In the genomic region with DNA sequence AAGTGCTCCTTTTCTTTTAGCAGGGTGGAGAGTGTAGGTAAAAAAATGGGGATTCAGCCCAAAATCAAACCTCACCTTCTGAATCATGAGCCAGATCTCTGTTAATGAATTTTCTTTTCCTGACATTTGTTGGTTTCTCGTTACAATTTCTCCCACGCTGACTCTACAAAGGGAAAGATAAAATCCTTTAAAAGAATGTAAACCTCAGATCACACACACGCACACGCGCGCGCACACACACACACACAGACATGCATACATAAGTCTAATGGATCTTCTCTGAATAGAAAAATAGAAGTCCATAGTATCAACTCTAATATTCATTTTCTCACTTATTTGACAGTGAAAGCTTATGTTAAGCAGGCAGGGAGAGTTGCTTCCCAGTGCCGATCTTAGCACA, we compare ENCODE assay signal across 9 cellular contexts. TPM values are rescaled to one million over a fixed set of nuclear protein-coding genes. Genes with fewer than 3 reads are reported as not detected.
A peak's percentile ranks its signal among the peaks of the same experiment; 100 is the strongest.
DNase-seq lines count a peak whose midpoint lies in the region; ATAC-seq and TF ChIP-seq lines count a peak whose summit lies in the region.
"Had no signal": no experiment of that assay in that cellular context is flagged by ENCODE, and none has a peak within 500 bp of the region (broad histone marks: within the 10 kb centered on the region; RNA-seq: fewer than 3 reads in every experiment).

No MANE protein-coding gene starts in this region.

- intact Hi-C loops in Caco-2 (cut with micrococcal nuclease; ENCODE audit: unreplicated experiment): no loop called here

- peak overlapping the region; percentile 59 for H3K9ac ChIP-seq in mesendoderm (ENCODE audit: low read length)

- H3K4me3 Mint-ChIP-seq in chondrocyte (ENCODE audit: unreplicated experiment): no peak overlapping the region
- no peak overlapping the region for H3K4me3 Mint-ChIP-seq in Caco-2 (ENCODE audit: unreplicated experiment)

- H3K79me2 ChIP-seq in mesendoderm (ENCODE audit: control insufficient read depth, insufficient read depth, low read length): no peaks in the 10 kb centered on the region

- BruUV-seq in Caco-2 (replicated peaks; lab: Mats Ljungman, UMichigan): no TSS peak

- H3K9me3 ChIP-seq in BE2C (no peaks in the 10 kb centered on the region), MG63 (no peaks in the 10 kb centered on the region), ectodermal cell (ENCODE audit: control insufficient read depth, low read length) (no peaks in the 10 kb centered on the region), Caco-2 (no peaks in the 10 kb centered on the region)

- POLR2A ChIA-PET in Caco-2 (lab: Charles Lee): no interaction called here

- no peak for ATAC-seq in GM18520 (IDR thresholded peaks at IDR 0.05; ENCODE audit: unreplicated experiment)

- H2BK120ac ChIP-seq in mesendoderm (ENCODE audit: low read depth, low read length): no peak overlapping the region

- H3K27ac Mint-ChIP-seq in chondrocyte (ENCODE audit: unreplicated experiment): no peak overlapping the region
- H3K27ac Mint-ChIP-seq in Caco-2 (ENCODE audit: unreplicated experiment): no peak overlapping the region

- H3K4ac ChIP-seq in mesendoderm (ENCODE audit: low read depth, low read length): peak overlapping the region; percentile 12

- peak overlapping the region; percentile 72 for H3K4me2 ChIP-seq in mesendoderm (ENCODE audit: low read length)

- H3K9me3 Mint-ChIP-seq in chondrocyte (ENCODE audit: low read depth): no peaks in the 10 kb centered on the region
- H3K9me3 Mint-ChIP-seq in Caco-2 (ENCODE audit: unreplicated experiment): no peaks in the 10 kb centered on the region

- H3K18ac ChIP-seq in mesendoderm (ENCODE audit: low read length): peak overlapping the region; percentile 60

- H3K79me1 ChIP-seq in mesendoderm (ENCODE audit: low read length): no peaks in the 10 kb centered on the region

- DNase-seq in BE2C (no peak), MG63 (peak; percentile 19), mesendoderm (peak; percentile 20), chondrocyte (ENCODE audit: low spot score) (no peak), AML-193 (lab: John Stamatoyannopoulos, UW) (no peak), Caco-2 (no peak)
- DNase-seq: GF-D8 had no signal

- no peak overlapping the region for H2AK5ac ChIP-seq in mesendoderm (ENCODE audit: low read length)

- no peaks in the 10 kb centered on the region for H3K4me1 Mint-ChIP-seq in chondrocyte (ENCODE audit: low read depth)
- no peaks in the 10 kb centered on the region for H3K4me1 Mint-ChIP-seq in Caco-2 (ENCODE audit: low read depth, unreplicated experiment)

- no peak overlapping the region for H4K8ac ChIP-seq in mesendoderm (ENCODE audit: low read depth, low read length)

- H4K5ac ChIP-seq in mesendoderm (ENCODE audit: low read length): no peak overlapping the region

- TF ChIP-seq CTCF in BE2C (IDR thresholded peaks at IDR 0.05; ENCODE audit: low read depth, low read length) (no peak), chondrocyte (IDR thresholded peaks at IDR 0.05) (no peak), Caco-2 (IDR thresholded peaks at IDR 0.05; ENCODE audit: insufficient read depth in 1 of 2, low read depth in 1 of 2, low read length in 1 of 2, severe bottlenecking in 1 of 2, unreplicated experiment in 1 of 2) (no peak)

- H3K4me1 ChIP-seq in BE2C (peaks cover 2% of the 10 kb centered on the region; the same call in 1 of the 2 replicates), ectodermal cell (ENCODE audit: control insufficient read depth, insufficient read depth, low read length) (peaks cover 17% of the 10 kb centered on the region), mesendoderm (ENCODE audit: control insufficient read depth, low read depth, low read length) (peaks cover 6% of the 10 kb centered on the region), Caco-2 (0 out of 2 replicates have a peak, but pooled peaks cover 3% of the 10 kb centered on the region)

- H3K36me3 ChIP-seq in BE2C: no peaks in the 10 kb centered on the region
- H3K36me3 ChIP-seq in MG63: no peaks in the 10 kb centered on the region; the same call in 1 of the 2 replicates
- no peaks in the 10 kb centered on the region for H3K36me3 ChIP-seq in ectodermal cell (ENCODE audit: control insufficient read depth, insufficient read depth, low read length)
- H3K36me3 ChIP-seq in mesendoderm (ENCODE audit: control insufficient read depth, insufficient read depth, low read length): no peaks in the 10 kb centered on the region
- no peaks in the 10 kb centered on the region for H3K36me3 ChIP-seq in Caco-2 (ENCODE audit: control insufficient read depth, insufficient read depth, low read length)

- H2BK15ac ChIP-seq in mesendoderm (replicated peaks; ENCODE audit: low read depth): no peak overlapping the region

- 5 to 17% methylated on average over 8 of the region's 8 CpGs for WGBS in ectodermal cell, 2 experiments
- no CpG with 5 or more reads among the region's 8 CpGs for WGBS in mesendoderm (ENCODE audit: extremely low coverage, insufficient coverage, low lambda C conversion rate)

- H3K23ac ChIP-seq in mesendoderm (ENCODE audit: low read length): no peak overlapping the region

- peak overlapping the region; percentile 77 for H3K56ac ChIP-seq in mesendoderm (ENCODE audit: low read length)

- no peak overlapping the region for H3K27ac ChIP-seq in ectodermal cell (ENCODE audit: insufficient read depth, low read depth, low read length, poor library complexity, severe bottlenecking)
- no peak overlapping the region for H3K27ac ChIP-seq in mesendoderm (ENCODE audit: low read depth, low read length)

- CTCF ChIA-PET in Caco-2 (lab: Charles Lee): no interaction called here

- H3K27me3 Mint-ChIP-seq in chondrocyte (ENCODE audit: low read depth) (no peaks in the 10 kb centered on the region), Caco-2 (ENCODE audit: insufficient read depth, unreplicated experiment) (peaks cover 8% of the 10 kb centered on the region)

- no peaks in the 10 kb centered on the region for H3K36me3 Mint-ChIP-seq in chondrocyte (ENCODE audit: low read depth)
- no peaks in the 10 kb centered on the region for H3K36me3 Mint-ChIP-seq in Caco-2 (ENCODE audit: insufficient read depth, unreplicated experiment)

- H3K4me3 ChIP-seq in BE2C (ENCODE audit: low read depth, low read length): peak overlapping the region; percentile 71
- peak overlapping the region; percentile 77 for H3K4me3 ChIP-seq in MG63
- peak overlapping the region; percentile 45 for H3K4me3 ChIP-seq in ectodermal cell (ENCODE audit: insufficient read depth, low read depth, low read length)
- H3K4me3 ChIP-seq in mesendoderm (ENCODE audit: low read length): peak overlapping the region; percentile 37
- no peak overlapping the region for H3K4me3 ChIP-seq in Caco-2 (ENCODE audit: low read depth, low read length)

- no peak overlapping the region for H2BK5ac ChIP-seq in mesendoderm (ENCODE audit: low read length)

- H3K27me3 ChIP-seq in BE2C (no peaks in the 10 kb centered on the region), MG63 (no peaks in the 10 kb centered on the region), ectodermal cell (ENCODE audit: control insufficient read depth, insufficient read depth, low read length, poor library complexity, severe bottlenecking) (no peaks in the 10 kb centered on the region), mesendoderm (ENCODE audit: insufficient read depth, low read length, poor library complexity) (no peaks in the 10 kb centered on the region), Caco-2 (replicated peaks; ENCODE audit: control insufficient read depth, insufficient read depth, low read length) (no peaks in the 10 kb centered on the region)

RNA-seq across cellular contexts. Expression of a gene that starts 1.5 kb away (rescaled TPM):
- 51.9 TPM for polyA plus RNA-seq in BE2C (2012; ENCODE audit: insufficient read depth, insufficient read length, low read depth)
- total RNA-seq in MG63 (2014; rRNA removed; shearing (Covaris generic); ENCODE audit: low replicate concordance): 5.6 and 19.1 TPM in 2 replicates
- polyA plus RNA-seq in ectodermal cell (2013, experiment 1 of 4): 24.3 TPM
- polyA plus RNA-seq in ectodermal cell (2013, experiment 2 of 4): 27.8 TPM
- 17.9 TPM for polyA plus RNA-seq in ectodermal cell (2013, experiment 3 of 4)
- 23.8 TPM for polyA plus RNA-seq in ectodermal cell (2013, experiment 4 of 4)
- 51.1 TPM for polyA plus RNA-seq in mesendoderm (2013, experiment 1 of 2)
- 52.7 TPM for polyA plus RNA-seq in mesendoderm (2013, experiment 2 of 2)
- total RNA-seq in chondrocyte (1.5 to 4.5 TPM (median 2.7 TPM) in 3 replicates), Caco-2 (2022) (0.30 and 0.52 TPM in 2 replicates)

Comparison
In these comparisons a context has a peak if more than half of its experiments do, and no peak if none do; other contexts are left out.
1. DNase-seq: peak in MG63 (single experiment) and mesendoderm (single experiment); none in BE2C (single experiment), chondrocyte (single experiment), AML-193 (0 of 2) and Caco-2 (0 of 2).